1 cellular context compared by ENCODE assay signal in genomic region chr18:5979971-5980457, GRCh38.
TF ChIP-seq lines count a peak whose summit lies in the region.

No MANE protein-coding gene starts in this region.

TF ChIP-seq in GM23338, 12 proteins besides CTCF, POLR2A, EP300 and RAD21 (continued from another document):
- TF ChIP-seq ZNF462 (CRISPR knock-in tag; IDR thresholded peaks at IDR 0.05), result no peak
- no peak for TF ChIP-seq CREB1 (CRISPR knock-in tag; IDR thresholded peaks at IDR 0.05; ENCODE audit: low read depth)
- no peak for TF ChIP-seq REST (IDR thresholded peaks at IDR 0.05; ENCODE audit: unreplicated experiment)
- TF ChIP-seq ZNF331 (CRISPR knock-in tag; IDR thresholded peaks at IDR 0.05; ENCODE audit: low read depth), result no peak
- TF ChIP-seq EZH2phosphoT487 (IDR thresholded peaks at IDR 0.05; ENCODE audit: unreplicated experiment), result no peak
- no peak for TF ChIP-seq STAT1 (IDR thresholded peaks at IDR 0.05; ENCODE audit: unreplicated experiment)
- TF ChIP-seq NANOG (IDR thresholded peaks at IDR 0.05; ENCODE audit: borderline replicate concordance), result no peak
- TF ChIP-seq ZNF114 (CRISPR knock-in tag; IDR thresholded peaks at IDR 0.05), result no peak
- no peak for TF ChIP-seq JUNB (IDR thresholded peaks at IDR 0.05; ENCODE audit: unreplicated experiment)
- TF ChIP-seq EZH2 (IDR thresholded peaks at IDR 0.05; ENCODE audit: low read depth, unreplicated experiment), result no peak
